In the genomic region with DNA sequence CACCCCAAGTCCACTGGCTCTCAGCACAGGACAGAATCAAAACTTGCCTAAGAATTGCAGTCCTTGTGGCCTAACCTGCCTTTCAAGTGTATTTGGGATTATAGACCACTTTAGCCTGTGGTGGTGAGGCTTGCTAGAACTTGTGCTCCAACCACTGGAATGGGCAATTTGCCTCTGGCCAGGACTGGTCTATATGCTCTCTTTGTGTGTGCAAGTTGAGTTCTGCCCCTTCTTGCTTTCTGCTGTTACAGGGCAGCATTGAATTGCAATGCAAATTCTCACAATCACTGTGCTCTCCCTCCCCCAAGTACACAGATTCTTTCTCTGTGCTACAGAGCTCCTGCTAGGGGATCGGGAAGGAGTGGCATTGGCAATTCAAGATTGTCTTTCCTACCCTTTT, we compare ENCODE assay signal across 19 cellular contexts.
DNase-seq lines count a peak whose midpoint lies in the region; ATAC-seq, FAIRE-seq and TF ChIP-seq lines count a peak whose summit lies in the region.
"Had no signal": no experiment of that assay in that cellular context is flagged by ENCODE, and none has a peak within 500 bp of the region (broad histone marks: within the 10 kb centered on the region; RNA-seq: fewer than 3 reads in every experiment).

No MANE protein-coding gene starts in this region.

- H2AFZ ChIP-seq in GM23338 (peak overlapping the region; percentile 76; the same call in 1 of the 2 replicates), keratinocyte (ENCODE audit: control insufficient read depth, low read length) (no peak overlapping the region)

- no peak overlapping the region for H3K4me3 ChIP-seq in GM23338
- no peak overlapping the region for H3K4me3 ChIP-seq in RWPE2 (ENCODE audit: severe bottlenecking)
- peak overlapping the region in 2 of 3 experiments; percentile 33 to 54 for H3K4me3 ChIP-seq in keratinocyte (ENCODE audit: control insufficient read depth in 2 of 3, extremely low read depth in 1 of 3, insufficient read depth in 2 of 3, low read depth in 1 of 3, low read length in 3 of 3)
- H3K4me3 ChIP-seq: BLaER1, GM12878, K562 had no signal

- H3K36me3 ChIP-seq in GM23338 (ENCODE audit: insufficient read depth) (no peaks in the 10 kb centered on the region), RWPE2 (ENCODE audit: low read depth) (no peaks in the 10 kb centered on the region), keratinocyte (ENCODE audit: control insufficient read depth in 2 of 2, extremely low read depth in 1 of 2, insufficient read depth in 2 of 2, low read length in 2 of 2) (no peaks in the 10 kb centered on the region)
- H3K36me3 ChIP-seq: BLaER1 had no signal

- H3K27ac ChIP-seq in GM23338 (ENCODE audit: low read depth) (no peak overlapping the region), RWPE2 (ENCODE audit: poor library complexity, severe bottlenecking) (peak overlapping the region; percentile 33), epithelial cell of prostate (peak overlapping the region; percentile 63), keratinocyte (ENCODE audit: control insufficient read depth, insufficient read depth, low read length) (peak overlapping the region; percentile 53)
- H3K27ac ChIP-seq: BLaER1 had no signal

- no peaks in the 10 kb centered on the region for H3K9me2 ChIP-seq in GM23338 (ENCODE audit: insufficient read depth)

- peak overlapping the region; percentile 46; the same call in 1 of the 2 replicates for H3K4me2 ChIP-seq in GM23338
- H3K4me2 ChIP-seq in keratinocyte (ENCODE audit: control insufficient read depth, extremely low read depth, insufficient read depth, low read depth, low read length): peak overlapping the region; percentile 39
- H3K4me2 ChIP-seq: BLaER1 had no signal

- H3K4me1 ChIP-seq in GM23338 (ENCODE audit: insufficient read depth) (peaks cover 12% of the 10 kb centered on the region), RWPE2 (ENCODE audit: insufficient read depth, poor library complexity, severe bottlenecking) (peaks cover 14% of the 10 kb centered on the region), keratinocyte (ENCODE audit: control insufficient read depth, extremely low read depth, insufficient read depth, low read length) (peaks cover 25% of the 10 kb centered on the region)
- H3K4me1 ChIP-seq: BLaER1 had no signal

- peaks cover 26% of the 10 kb centered on the region for H3K4me1 Mint-ChIP-seq in GM23338

- H3K9me3 ChIP-seq in RWPE2 (ENCODE audit: severe bottlenecking) (no peaks in the 10 kb centered on the region), keratinocyte (ENCODE audit: control insufficient read depth, low read depth, low read length) (no peaks in the 10 kb centered on the region)
- H3K9me3 ChIP-seq: BLaER1 had no signal

- H3K9me1 ChIP-seq in keratinocyte (ENCODE audit: control insufficient read depth, extremely low read depth, insufficient read depth, low read length): no peaks in the 10 kb centered on the region

- peak overlapping the region; percentile 88; the same call in 1 of the 2 replicates for H3K27ac Mint-ChIP-seq in GM23338
- H3K27ac Mint-ChIP-seq: CD8-positive, alpha-beta T cell had no signal

- 0 out of 3 replicates have a peak overlapping the region, but pooled peaks have one; percentile 47 for H3K4me3 Mint-ChIP-seq in GM23338
- H3K4me3 Mint-ChIP-seq: CD8-positive, alpha-beta T cell had no signal

- 0 out of 3 replicates have a peak, but pooled peaks cover 2% of the 10 kb centered on the region for H3K9me3 Mint-ChIP-seq in GM23338
- H3K9me3 Mint-ChIP-seq: CD8-positive, alpha-beta T cell had no signal

- DNase-seq in GM23338 (ENCODE audit: low spot score): peak; percentile 13
- no peak for DNase-seq in RWPE2 (ENCODE audit: low spot score)
- DNase-seq in epithelial cell of prostate (ENCODE audit: low read depth, low spot score): peak; percentile 89
- DNase-seq in keratinocyte (ENCODE audit: low read depth, low spot score): peak; percentile 95
- no peak for DNase-seq in DMS114 treated with DMSO at 0.1 percent for 48 hours (lab: John Stamatoyannopoulos, UW; ENCODE audit: unreplicated experiment)
- no peak for DNase-seq in activated CD4-positive, alpha-beta T cell treated with anti-CD3 and anti-CD28 coated beads for 48 hours
- DNase-seq: CD8-positive, alpha-beta T cell; DMS79; GDM1; NCI-H2029; NCI-H510A; NCI-H774 had no signal

- H3F3A ChIP-seq in GM23338 (replicated peaks; ENCODE audit: low read depth): no peaks in the 10 kb centered on the region

- dilution Hi-C loops in keratinocyte (cut with MboI; ENCODE audit: extremely low pct_ligation_motif_present, low sequenced_read_pairs): no loop called here

- peaks cover 5% of the 10 kb centered on the region; the same call in 1 of the 3 replicates for H3K36me3 Mint-ChIP-seq in GM23338 (ENCODE audit: low read depth)
- H3K36me3 Mint-ChIP-seq: CD8-positive, alpha-beta T cell had no signal

- no peak for TF ChIP-seq CTCF in GM23338 (conservative IDR thresholded peaks at IDR 0.05; ENCODE audit: low read depth in 2 of 2)
- TF ChIP-seq CTCF in RWPE2 (IDR thresholded peaks at IDR 0.05; ENCODE audit: poor library complexity, severe bottlenecking): no peak
- TF ChIP-seq CTCF in keratinocyte (optimal IDR thresholded peaks at IDR 0.05 in 1 of 3, IDR thresholded peaks at IDR 0.05 in 1 of 3, conservative IDR thresholded peaks at IDR 0.05 in 1 of 3; ENCODE audit: extremely low read depth in 1 of 3, insufficient read depth in 2 of 3, low read length in 3 of 3): peak in 2 of 3 experiments; percentile 11 to 21

- ATAC-seq in GM23338 (peak; percentile 81), RWPE2 (ENCODE audit: low read depth) (peak; percentile 21; the same call in 1 of the 3 replicates), GM19463 (IDR thresholded peaks at IDR 0.05; ENCODE audit: unreplicated experiment) (no peak), HG03159 (IDR thresholded peaks at IDR 0.05; ENCODE audit: unreplicated experiment) (no peak)
- ATAC-seq: CD8-positive, alpha-beta T cell; GM12878; K562; Right ventricle myocardium inferior had no signal

- peak; percentile 99 for FAIRE-seq in keratinocyte (lab: Jason Lieb, UNC)
- FAIRE-seq: A204.1, GM12878, K562 had no signal

- H4K20me1 ChIP-seq in GM23338 (replicated peaks; ENCODE audit: insufficient read depth) (no peaks in the 10 kb centered on the region), keratinocyte (ENCODE audit: control insufficient read depth, extremely low read depth, insufficient read depth, low read length) (no peaks in the 10 kb centered on the region)
- H4K20me1 ChIP-seq: BLaER1 had no signal

- no peaks in the 10 kb centered on the region for H3K27me3 Mint-ChIP-seq in GM23338 (ENCODE audit: insufficient read depth, low read depth, poor library complexity)

- H3K79me2 ChIP-seq in GM23338 (replicated peaks; ENCODE audit: insufficient read depth) (no peaks in the 10 kb centered on the region), keratinocyte (ENCODE audit: control insufficient read depth, insufficient read depth, low read length) (no peaks in the 10 kb centered on the region)

- no peaks in the 10 kb centered on the region for H3K27me3 ChIP-seq in GM23338 (ENCODE audit: insufficient read depth)
- no peaks in the 10 kb centered on the region for H3K27me3 ChIP-seq in RWPE2 (ENCODE audit: insufficient read depth, poor library complexity, severe bottlenecking)
- no peaks in the 10 kb centered on the region for H3K27me3 ChIP-seq in keratinocyte (ENCODE audit: control insufficient read depth, extremely low read depth, insufficient read depth, low read length)
- H3K27me3 ChIP-seq: BLaER1 had no signal

- H3K9ac ChIP-seq in keratinocyte (ENCODE audit: control insufficient read depth, extremely low read depth, insufficient read depth, low read length): peak overlapping the region; percentile 51
- H3K9ac ChIP-seq: BLaER1 had no signal

TF ChIP-seq in GM23338, 12 proteins besides CTCF, POLR2A, EP300 and RAD21 (continues in another document):
- TF ChIP-seq JUNB (IDR thresholded peaks at IDR 0.05; ENCODE audit: unreplicated experiment): no peak

Comparison
In these comparisons a context has a peak if more than half of its experiments do, and no peak if none do; other contexts are left out.
1. ATAC-seq: peak in GM23338 (single experiment) and RWPE2 (single experiment); none in GM19463 (single experiment) and HG03159 (single experiment).
2. DNase-seq: peak in GM23338 (single experiment), epithelial cell of prostate (single experiment) and keratinocyte (single experiment); none in RWPE2 (single experiment), DMS114 treated with DMSO at 0.1 percent for 48 hours (single experiment) and activated CD4-positive, alpha-beta T cell treated with anti-CD3 and anti-CD28 coated beads for 48 hours (single experiment).
3. H3K4me3 ChIP-seq: peak in keratinocyte (2 of 3); none in GM23338 (single experiment) and RWPE2 (single experiment).
4. CTCF ChIP-seq: peak in keratinocyte (2 of 3); none in GM23338 (0 of 2) and RWPE2 (single experiment).